Comparison of ENCODE assay signal across 12 cellular contexts in genomic region chr20:48683467-48684175, GRCh38.
DNase-seq lines count a peak whose midpoint lies in the region; ATAC-seq, FAIRE-seq and TF ChIP-seq lines count a peak whose summit lies in the region.
"Had no signal": no experiment of that assay in that cellular context is flagged by ENCODE, and none has a peak within 500 bp of the region (broad histone marks: within the 10 kb centered on the region; RNA-seq: fewer than 3 reads in every experiment).

No MANE protein-coding gene starts in this region.

- no peaks in the 10 kb centered on the region for H3K9me3 Mint-ChIP-seq in chondrocyte (ENCODE audit: low read depth)
- H3K9me3 Mint-ChIP-seq in natural killer cell treated with Interleukin-12 subunit alpha and Interleukin-12 subunit beta and Interleukin-15 and Interleukin-18, amount 100 ng/mL, for 72 hours, result no peaks in the 10 kb centered on the region
- H3K9me3 Mint-ChIP-seq: WTC11 had no signal

- H3K9me3 ChIP-seq in breast epithelium (no peaks in the 10 kb centered on the region), mammary epithelial cell (replicated peaks; ENCODE audit: insufficient read depth, low read length) (no peaks in the 10 kb centered on the region)
- H3K9me3 ChIP-seq: tibial nerve had no signal

- BruUV-seq in mammary epithelial cell (replicated peaks; lab: Mats Ljungman, UMichigan), result no TSS peak

- no peak overlapping the region for H3K4me3 ChIP-seq in breast epithelium
- H3K4me3 ChIP-seq in mammary epithelial cell (replicated peaks in 1 of 3; ENCODE audit: insufficient read depth in 1 of 3, low read depth in 2 of 3, low read length in 3 of 3), result no peak overlapping the region
- H3K4me3 ChIP-seq: tibial nerve had no signal

- ATAC-seq in natural killer cell treated with Interleukin-12 subunit alpha and Interleukin-12 subunit beta and Interleukin-15 and Interleukin-18, amount 100 ng/mL, for 72 hours, result no peak

- intact Hi-C loops in breast epithelium (cut with DNase I; ENCODE audit: low total_unique reads) (no loop called here), mammary epithelial cell (cut with micrococcal nuclease) (no loop called here)

- no peaks in the 10 kb centered on the region for H4K20me1 ChIP-seq in mammary epithelial cell (ENCODE audit: insufficient read depth, low read length)

- H3K36me3 Mint-ChIP-seq in chondrocyte (ENCODE audit: low read depth), result no peaks in the 10 kb centered on the region
- peaks cover 14% of the 10 kb centered on the region for H3K36me3 Mint-ChIP-seq in natural killer cell treated with Interleukin-12 subunit alpha and Interleukin-12 subunit beta and Interleukin-15 and Interleukin-18, amount 100 ng/mL, for 72 hours

- DNase-seq in breast epithelium (ENCODE audit: low spot score in 2 of 2) (no peak), mammary epithelial cell (no peak), chondrocyte (ENCODE audit: low spot score) (peak; percentile 21), urothelium cell line (ENCODE audit: low spot score) (no peak), HCEC 1CT (no peak), DMS53 treated with DMSO at 0.1 percent for 48 hours (lab: John Stamatoyannopoulos, UW; ENCODE audit: unreplicated experiment) (no peak)
- no peak for DNase-seq in natural killer cell treated with Interleukin-12 subunit alpha and Interleukin-12 subunit beta and Interleukin-15 and Interleukin-18, amount 100 ng/mL, for 72 hours (ENCODE audit: low spot score)
- DNase-seq in activated effector memory CD4-positive, alpha-beta T cell treated with Interleukin-2 at 50 U/mL for 16 hours, result no peak
- DNase-seq: Right ventricle myocardium superior had no signal

- H3K9ac ChIP-seq in mammary epithelial cell (ENCODE audit: insufficient read depth, low read length), result no peak overlapping the region

- no peak overlapping the region for H3K4me3 Mint-ChIP-seq in chondrocyte (ENCODE audit: unreplicated experiment)
- H3K4me3 Mint-ChIP-seq in natural killer cell treated with Interleukin-12 subunit alpha and Interleukin-12 subunit beta and Interleukin-15 and Interleukin-18, amount 100 ng/mL, for 72 hours, result peak overlapping the region; percentile 14
- H3K4me3 Mint-ChIP-seq: WTC11 had no signal

- 77% methylated on average over 11 of the region's 12 CpGs for WGBS in mammary epithelial cell (ENCODE audit: low coverage, missing lambda C conversion rate)

- dilution Hi-C loops in mammary epithelial cell (cut with HindIII; ENCODE audit: low sequenced_read_pairs), result no loop called here

- H3K36me3 ChIP-seq in breast epithelium (no peaks in the 10 kb centered on the region), mammary epithelial cell (ENCODE audit: insufficient read depth, low read length) (no peaks in the 10 kb centered on the region)

- H3K4me1 ChIP-seq in breast epithelium (peaks cover 7 to 13% of the 10 kb centered on the region in 2 donors), mammary epithelial cell (ENCODE audit: insufficient read depth, low read length) (peaks cover 7% of the 10 kb centered on the region)

- H3K4me1 Mint-ChIP-seq in chondrocyte (ENCODE audit: low read depth), result peaks cover 42% of the 10 kb centered on the region
- peaks cover 42 to 64% of the 10 kb centered on the region in 2 donors for H3K4me1 Mint-ChIP-seq in natural killer cell treated with Interleukin-12 subunit alpha and Interleukin-12 subunit beta and Interleukin-15 and Interleukin-18, amount 100 ng/mL, for 72 hours (ENCODE audit: low read depth in 2 of 2)

- no peak for TF ChIP-seq CTCF in breast epithelium (IDR thresholded peaks at IDR 0.05)
- TF ChIP-seq CTCF in mammary epithelial cell (conservative IDR thresholded peaks at IDR 0.05 in 1 of 2, IDR thresholded peaks at IDR 0.05 in 1 of 2; ENCODE audit: extremely low read depth in 1 of 2, insufficient read depth in 1 of 2, low read depth in 1 of 2, low read length in 2 of 2), result no peak
- TF ChIP-seq CTCF in chondrocyte (IDR thresholded peaks at IDR 0.05), result no peak

- in situ Hi-C loops in mammary epithelial cell (cut with MboI; ENCODE audit: low sequenced_read_pairs in 2 of 2), result no loop called here

- no peak overlapping the region for H2AFZ ChIP-seq in mammary epithelial cell (ENCODE audit: low read depth, low read length)

- H3K4me2 ChIP-seq in mammary epithelial cell (ENCODE audit: insufficient read depth, low read depth, low read length), result no peak overlapping the region

- no peaks in the 10 kb centered on the region for H3K79me2 ChIP-seq in mammary epithelial cell (ENCODE audit: insufficient read depth, low read length)

- peak; percentile 79 for FAIRE-seq in urothelium cell line (lab: Jason Lieb, UNC)
- FAIRE-seq: GM18507 had no signal

- H3K27me3 Mint-ChIP-seq in chondrocyte (ENCODE audit: low read depth), result no peaks in the 10 kb centered on the region
- H3K27me3 Mint-ChIP-seq in natural killer cell treated with Interleukin-12 subunit alpha and Interleukin-12 subunit beta and Interleukin-15 and Interleukin-18, amount 100 ng/mL, for 72 hours, result no peaks in the 10 kb centered on the region

- no peak for TF ChIP-seq POLR2A in breast epithelium (IDR thresholded peaks at IDR 0.05)

- CTCF ChIA-PET in mammary epithelial cell (lab: Charles Lee; ENCODE audit: low non-redundant PET), result no interaction called here

- H3K27me3 ChIP-seq in breast epithelium, result no peaks in the 10 kb centered on the region
- no peaks in the 10 kb centered on the region for H3K27me3 ChIP-seq in mammary epithelial cell (ENCODE audit: insufficient read depth, low read length)
- H3K27me3 ChIP-seq: tibial nerve had no signal

- no peak overlapping the region for H3K27ac Mint-ChIP-seq in chondrocyte (ENCODE audit: unreplicated experiment)
- H3K27ac Mint-ChIP-seq in natural killer cell treated with Interleukin-12 subunit alpha and Interleukin-12 subunit beta and Interleukin-15 and Interleukin-18, amount 100 ng/mL, for 72 hours, result no peak overlapping the region

- H3K27ac ChIP-seq in breast epithelium (peak overlapping the region; percentile 52 to 63), mammary epithelial cell (ENCODE audit: insufficient read depth, low read depth, low read length) (no peak overlapping the region)
